ENCODE assay signal across 23 cellular contexts in the genomic region with DNA sequence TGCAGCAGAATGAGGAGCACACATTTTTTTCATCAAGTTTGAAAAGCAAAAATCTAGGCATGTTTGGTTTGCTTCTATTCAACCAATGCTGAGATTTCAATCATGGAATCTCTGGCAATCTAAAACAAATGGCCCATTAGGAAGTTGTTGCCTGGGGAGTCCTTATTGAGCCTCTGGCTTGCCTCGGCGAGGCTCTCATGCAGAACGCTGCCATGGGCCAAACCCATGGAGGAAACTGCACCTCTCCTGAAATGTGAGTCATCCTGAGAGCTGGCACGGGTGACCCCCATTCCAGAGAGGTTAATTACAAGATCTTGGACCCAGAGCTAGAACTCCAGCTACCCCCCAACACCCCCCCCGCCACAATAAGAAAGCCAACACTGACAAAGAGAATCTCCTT.
DNase-seq lines count a peak whose midpoint lies in the region; ATAC-seq, FAIRE-seq and TF ChIP-seq lines count a peak whose summit lies in the region.
"Had no signal": no experiment of that assay in that cellular context is flagged by ENCODE, and none has a peak within 500 bp of the region (broad histone marks: within the 10 kb centered on the region; RNA-seq: fewer than 3 reads in every experiment).

No MANE protein-coding gene starts in this region.

- H3K4me1 ChIP-seq in GM23248 (ENCODE audit: insufficient read depth) = peaks cover 30% of the 10 kb centered on the region
- H3K4me1 ChIP-seq in astrocyte (ENCODE audit: insufficient read depth, low read length) = peaks cover 12% of the 10 kb centered on the region
- peaks cover 28% of the 10 kb centered on the region for H3K4me1 ChIP-seq in foreskin keratinocyte
- H3K4me1 ChIP-seq in thyroid gland = peaks cover under 1 to 27% of the 10 kb centered on the region in 2 donors

- H3K4me2 ChIP-seq in GM23248 (ENCODE audit: unreplicated experiment) = no peak overlapping the region
- H3K4me2 ChIP-seq in astrocyte (ENCODE audit: low read length) = no peak overlapping the region

- peak; percentile 17 for FAIRE-seq in astrocyte (lab: Jason Lieb, UNC)
- FAIRE-seq: endometrium had no signal

- intact Hi-C loops in thyroid gland (cut with DNase I) = no loop called here

- H3K27ac ChIP-seq in GM23248 (no peak overlapping the region), astrocyte (ENCODE audit: low read depth, low read length) (no peak overlapping the region), foreskin keratinocyte (peak overlapping the region; percentile 77), thyroid gland (no peak overlapping the region)
- H3K27ac ChIP-seq: coronary artery had no signal

- no peaks in the 10 kb centered on the region for H3K27me3 Mint-ChIP-seq in astrocyte (ENCODE audit: low read depth, unreplicated experiment)
- H3K27me3 Mint-ChIP-seq in osteocyte (ENCODE audit: unreplicated experiment) = no peaks in the 10 kb centered on the region

- H3K27me3 ChIP-seq in GM23248 (replicated peaks; ENCODE audit: insufficient read depth) = no peaks in the 10 kb centered on the region
- no peaks in the 10 kb centered on the region for H3K27me3 ChIP-seq in astrocyte (ENCODE audit: insufficient read depth, low read length)
- H3K27me3 ChIP-seq in foreskin keratinocyte = no peaks in the 10 kb centered on the region
- H3K27me3 ChIP-seq in thyroid gland = no peaks in the 10 kb centered on the region

- H3K36me3 Mint-ChIP-seq in astrocyte (ENCODE audit: low read depth, unreplicated experiment) (peaks cover 1% of the 10 kb centered on the region), osteocyte (ENCODE audit: unreplicated experiment) (no peaks in the 10 kb centered on the region)

- H3K4me1 Mint-ChIP-seq in astrocyte (ENCODE audit: low read depth, unreplicated experiment) = peaks cover 13% of the 10 kb centered on the region
- peaks cover 54% of the 10 kb centered on the region for H3K4me1 Mint-ChIP-seq in osteocyte (ENCODE audit: unreplicated experiment)
- H3K4me1 Mint-ChIP-seq: activated naive CD8-positive, alpha-beta T cell treated with anti-CD3 and anti-CD28 coated beads, Interleukin-2, amount 50 U/mL, for 24 hours had no signal

- H3K4me3 ChIP-seq in GM23248 = no peak overlapping the region
- no peak overlapping the region for H3K4me3 ChIP-seq in astrocyte (ENCODE audit: insufficient read depth, low read depth, low read length)
- no peak overlapping the region for H3K4me3 ChIP-seq in thyroid gland (replicated peaks in 1 of 3)
- H3K4me3 ChIP-seq: coronary artery, skin epidermis had no signal

- H4K20me1 ChIP-seq in GM23248 (ENCODE audit: insufficient read depth) (no peaks in the 10 kb centered on the region), astrocyte (ENCODE audit: insufficient read depth, low read length) (no peaks in the 10 kb centered on the region)

- H3K9me3 ChIP-seq in GM23248 (ENCODE audit: low read depth) (no peaks in the 10 kb centered on the region), astrocyte (ENCODE audit: insufficient read depth, low read depth, low read length) (peaks cover 3% of the 10 kb centered on the region), thyroid gland (no peaks in the 10 kb centered on the region)

- H3K9me3 Mint-ChIP-seq in astrocyte (ENCODE audit: unreplicated experiment) (peaks cover 5% of the 10 kb centered on the region), osteocyte (ENCODE audit: unreplicated experiment) (no peaks in the 10 kb centered on the region)
- H3K9me3 Mint-ChIP-seq: activated naive CD8-positive, alpha-beta T cell treated with anti-CD3 and anti-CD28 coated beads, Interleukin-2, amount 50 U/mL, for 24 hours had no signal

- H3K27ac Mint-ChIP-seq in astrocyte (ENCODE audit: unreplicated experiment) (no peak overlapping the region), osteocyte (ENCODE audit: unreplicated experiment) (no peak overlapping the region)
- H3K27ac Mint-ChIP-seq: activated naive CD8-positive, alpha-beta T cell treated with anti-CD3 and anti-CD28 coated beads, Interleukin-2, amount 50 U/mL, for 24 hours; WTC11 had no signal

- no peaks in the 10 kb centered on the region for H3K9me2 ChIP-seq in GM23248 (ENCODE audit: insufficient read depth)

- no peak for ATAC-seq in foreskin keratinocyte
- ATAC-seq: activated naive CD8-positive, alpha-beta T cell treated with anti-CD3 and anti-CD28 coated beads, Interleukin-2, amount 50 U/mL, for 24 hours; WTC11 had no signal

- in situ Hi-C loops in GM23248 (cut with MboI) = no loop called here

- WGBS in GM23248 (ENCODE audit: low coverage in 1 of 2, low lambda C conversion rate in 2 of 2, missing lambda C conversion rate in 2 of 2), 2 experiments = 33 to 44% methylated on average over 4 to 5 of the region's 5 CpGs
- WGBS in thyroid gland, 2 donors = 52 to 64% methylated on average over 5 of the region's 5 CpGs

- TF ChIP-seq POLR2A in thyroid gland (IDR thresholded peaks at IDR 0.05) = no peak

- TF ChIP-seq CTCF in astrocyte (IDR thresholded peaks at IDR 0.05; ENCODE audit: insufficient read depth, low read depth, low read length) = no peak
- TF ChIP-seq CTCF in foreskin keratinocyte (conservative IDR thresholded peaks at IDR 0.05) = no peak
- no peak for TF ChIP-seq CTCF in thyroid gland (IDR thresholded peaks at IDR 0.05)
- no peak for TF ChIP-seq CTCF in osteocyte (IDR thresholded peaks at IDR 0.05)

- H3K9ac ChIP-seq in GM23248 (no peak overlapping the region), astrocyte (ENCODE audit: low read length) (no peak overlapping the region)

- DNase-seq in GM23248 (peak; percentile 33), astrocyte (ENCODE audit: low read depth) (no peak), foreskin keratinocyte (no peak), thyroid gland (peak; percentile 20 to 26), osteocyte (ENCODE audit: extremely low spot score, unreplicated experiment) (no peak), NCI-H2171 treated with DMSO at 0.1 percent for 48 hours (lab: John Stamatoyannopoulos, UW) (no peak)
- no peak for DNase-seq in stimulated activated CD4-positive, alpha-beta T cell treated with anti-CD3 and anti-CD28 coated beads, Interleukin-2, amount 100 ng/mL, for 48 hours
- DNase-seq: activated effector memory CD4-positive, alpha-beta T cell treated with Interleukin-2 at 50 U/mL for 16 hours; activated naive CD8-positive, alpha-beta T cell treated with anti-CD3 and anti-CD28 coated beads, Interleukin-2, amount 50 U/mL, for 24 hours; COR-L47; DMS79 treated with DMSO at 0.1 percent for 48 hours; H7; hypothalamus; IMR-90; NCI-H1417 treated with DMSO at 0.1 percent for 48 hours; NCI-H524; stimulated activated CD4-positive, alpha-beta T cell treated with anti-CD3 and anti-CD28 coated beads, Interleukin-4, amount 100 ng/mL, for 24 hours; stimulated activated naive CD4-positive, alpha-beta T cell treated with Interleukin-2 at 50 U/mL for 16 hours; T1000 had no signal

- H3K4me3 Mint-ChIP-seq in astrocyte (ENCODE audit: unreplicated experiment) (no peak overlapping the region), osteocyte (ENCODE audit: unreplicated experiment) (no peak overlapping the region)
- H3K4me3 Mint-ChIP-seq: activated naive CD8-positive, alpha-beta T cell treated with anti-CD3 and anti-CD28 coated beads, Interleukin-2, amount 50 U/mL, for 24 hours; WTC11 had no signal

- H3K36me3 ChIP-seq in GM23248 (ENCODE audit: low read depth) (no peaks in the 10 kb centered on the region), astrocyte (ENCODE audit: insufficient read depth, low read length) (no peaks in the 10 kb centered on the region), thyroid gland (no peaks in the 10 kb centered on the region)

- no peak overlapping the region for H2AFZ ChIP-seq in GM23248
- H2AFZ ChIP-seq in astrocyte (ENCODE audit: low read depth, low read length) = no peak overlapping the region

- H3F3A ChIP-seq in GM23248 (ENCODE audit: insufficient read depth) = 0 out of 2 replicates have a peak, but pooled peaks cover 8% of the 10 kb centered on the region

- H3K79me2 ChIP-seq in GM23248 (ENCODE audit: insufficient read depth) (no peaks in the 10 kb centered on the region), astrocyte (ENCODE audit: insufficient read depth, low read length) (no peaks in the 10 kb centered on the region)

Comparison
In these comparisons a context has a peak if more than half of its experiments do, and no peak if none do; other contexts are left out.
1. DNase-seq: peak in GM23248 (single experiment) and thyroid gland (2 of 2); none in astrocyte (single experiment), foreskin keratinocyte (0 of 2), osteocyte (single experiment), stimulated activated CD4-positive, alpha-beta T cell treated with anti-CD3 and anti-CD28 coated beads, Interleukin-2, amount 100 ng/mL, for 48 hours (0 of 2) and NCI-H2171 treated with DMSO at 0.1 percent for 48 hours (single experiment).